Comparison of ENCODE assay signal across 9 cellular contexts in the genomic region with DNA sequence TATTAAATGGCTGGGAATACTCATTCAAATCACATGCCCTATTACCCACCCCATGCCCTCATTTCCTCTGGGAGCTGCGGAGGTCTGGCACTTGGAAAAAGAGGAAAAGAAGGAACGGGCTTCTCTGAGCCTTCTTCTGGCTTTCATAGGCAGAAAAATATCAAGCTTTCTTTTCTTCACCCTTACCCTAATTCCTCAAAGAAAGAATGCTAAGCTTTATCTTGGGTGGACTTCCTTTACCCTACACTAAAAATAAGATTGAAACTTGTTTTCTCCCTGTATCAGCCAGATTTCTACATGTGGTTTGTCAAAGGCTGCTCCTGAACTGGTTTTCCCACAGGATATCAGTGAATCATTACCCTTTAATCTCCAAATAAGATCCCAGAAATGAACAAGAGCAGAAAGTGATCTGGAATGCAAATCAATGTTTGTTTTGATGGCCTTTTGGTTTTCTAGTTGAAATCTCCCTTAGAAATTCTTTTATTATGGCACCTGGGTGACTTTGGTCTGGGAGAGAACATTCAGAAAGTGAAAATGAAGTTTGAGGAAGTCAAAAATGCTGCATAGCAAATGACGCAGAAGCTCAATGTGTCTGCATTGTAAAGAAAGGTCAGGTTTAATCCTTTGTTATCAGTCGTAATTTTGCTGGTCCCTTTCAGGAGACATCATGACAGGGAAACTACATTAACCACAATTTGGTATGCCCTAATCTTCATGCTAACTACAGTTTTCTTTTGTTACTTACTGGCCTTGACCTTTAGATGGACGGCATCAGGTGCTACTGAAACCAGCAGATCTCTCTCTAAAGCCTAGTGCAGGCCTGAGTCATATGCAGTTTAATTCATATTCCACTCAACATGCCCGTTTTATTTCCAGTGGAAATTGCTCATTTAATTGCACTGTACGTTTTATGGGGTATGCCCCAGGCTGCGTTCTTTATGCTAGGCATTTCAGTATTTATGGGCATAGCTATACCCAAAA. TPM values are rescaled to one million over a fixed set of nuclear protein-coding genes. Genes with fewer than 3 reads are reported as not detected.
A peak's percentile ranks its signal among the peaks of the same experiment; 100 is the strongest.
DNase-seq lines count a peak whose midpoint lies in the region; ATAC-seq and TF ChIP-seq lines count a peak whose summit lies in the region.
"Had no signal": no experiment of that assay in that cellular context is flagged by ENCODE, and none has a peak within 500 bp of the region (broad histone marks: within the 10 kb centered on the region; RNA-seq: fewer than 3 reads in every experiment).

No MANE protein-coding gene starts in this region.

- peak overlapping the region; percentile 66 for H3K27ac Mint-ChIP-seq in activated naive CD8-positive, alpha-beta T cell

- H3K4me1 Mint-ChIP-seq in activated naive CD8-positive, alpha-beta T cell (ENCODE audit: low read depth): peaks cover 21% of the 10 kb centered on the region

- H3K36me3 Mint-ChIP-seq in activated naive CD8-positive, alpha-beta T cell: no peaks in the 10 kb centered on the region

- no peaks in the 10 kb centered on the region for H3K27me3 ChIP-seq in left ventricle myocardium inferior (ENCODE audit: low read depth)
- H3K27me3 ChIP-seq in skeletal muscle satellite cell (ENCODE audit: control insufficient read depth, insufficient read depth, low read length): no peaks in the 10 kb centered on the region
- H3K27me3 ChIP-seq in WERI-Rb-1 (ENCODE audit: insufficient read depth, low read depth, severe bottlenecking): no peaks in the 10 kb centered on the region

- DNase-seq in DMS53 (lab: John Stamatoyannopoulos, UW) (peak; percentile 45), DMS53 treated with DMSO at 0.1 percent for 48 hours (lab: John Stamatoyannopoulos, UW; ENCODE audit: unreplicated experiment) (no peak), M059J (ENCODE audit: low read depth) (peak; percentile 60), left ventricle myocardium inferior (no peak), WERI-Rb-1 (no peak)

- H3K9me3 ChIP-seq in left ventricle myocardium inferior (replicated peaks): no peaks in the 10 kb centered on the region
- H3K9me3 ChIP-seq in skeletal muscle satellite cell (replicated peaks; ENCODE audit: low read length): no peaks in the 10 kb centered on the region
- no peaks in the 10 kb centered on the region for H3K9me3 ChIP-seq in WERI-Rb-1 (ENCODE audit: severe bottlenecking)

- no peaks in the 10 kb centered on the region for H3K36me3 ChIP-seq in left ventricle myocardium inferior
- H3K36me3 ChIP-seq in skeletal muscle satellite cell (ENCODE audit: insufficient read depth, low read length): no peaks in the 10 kb centered on the region
- no peaks in the 10 kb centered on the region for H3K36me3 ChIP-seq in WERI-Rb-1

- H3K4me2 ChIP-seq in skeletal muscle satellite cell (ENCODE audit: low read length): peak overlapping the region; percentile 87

- H3K4me3 ChIP-seq in left ventricle myocardium inferior: peak overlapping the region; percentile 62
- H3K4me3 ChIP-seq in skeletal muscle satellite cell (ENCODE audit: low read length): peak overlapping the region; percentile 27
- H3K4me3 ChIP-seq in WERI-Rb-1 (ENCODE audit: low read depth, low read length): no peak overlapping the region

- H3K27ac ChIP-seq in left ventricle myocardium inferior (replicated peaks) (peak overlapping the region; percentile 87), WERI-Rb-1 (no peak overlapping the region)
- H3K27ac ChIP-seq: 22Rv1 had no signal

- TF ChIP-seq CTCF in left ventricle myocardium inferior (IDR thresholded peaks at IDR 0.05; ENCODE audit: borderline replicate concordance): no peak
- TF ChIP-seq CTCF in WERI-Rb-1 (IDR thresholded peaks at IDR 0.05; ENCODE audit: low read depth, low read length): no peak

- no peak overlapping the region for H3K4me3 Mint-ChIP-seq in activated naive CD8-positive, alpha-beta T cell

- intact Hi-C loops in left ventricle myocardium inferior (cut with micrococcal nuclease): loop anchor here (2.0 to 10.0 kb wide), 4 partner anchors 99 to 589 kb away; partner anchors contain the start of gene NFE2L2

- no peaks in the 10 kb centered on the region for H3K27me3 Mint-ChIP-seq in activated naive CD8-positive, alpha-beta T cell

- H3K9ac ChIP-seq in skeletal muscle satellite cell (ENCODE audit: low read depth, low read length): peak overlapping the region; percentile 77

- ATAC-seq in GM21737 (IDR thresholded peaks at IDR 0.05; ENCODE audit: unreplicated experiment): peak; percentile 49

- H3K4me1 ChIP-seq in left ventricle myocardium inferior: peaks cover 38% of the 10 kb centered on the region
- H3K4me1 ChIP-seq in skeletal muscle satellite cell (ENCODE audit: control insufficient read depth, insufficient read depth, low read length): peaks cover 35% of the 10 kb centered on the region

- H3K9me3 Mint-ChIP-seq in activated naive CD8-positive, alpha-beta T cell (ENCODE audit: low read depth): no peaks in the 10 kb centered on the region

RNA-seq across cellular contexts. Expression of gene HNRNPA3, which starts 46.6 kb away (rescaled TPM):
- 28.6 and 61.6 TPM in 2 replicates for total RNA-seq in M059J (2014; rRNA removed; shearing (Covaris generic))
- 73.2 TPM for total RNA-seq in left ventricle myocardium inferior
- 31.5 and 36.2 TPM in 2 replicates for total RNA-seq in skeletal muscle satellite cell (2012; rRNA removed)

Comparison
In these comparisons a context has a peak if more than half of its experiments do, and no peak if none do; other contexts are left out.
1. DNase-seq: peak in DMS53 (single experiment) and M059J (single experiment); none in DMS53 treated with DMSO at 0.1 percent for 48 hours (single experiment), left ventricle myocardium inferior (single experiment) and WERI-Rb-1 (single experiment).